Comparison of ENCODE assay signal across 1 cellular context in genomic region chr4:147481577-147482109, GRCh38.
TF ChIP-seq lines count a peak whose summit lies in the region.

No MANE protein-coding gene starts in this region.

TF ChIP-seq in HEK293, 187 proteins besides CTCF, POLR2A, EP300 and RAD21 (continued from another document):
- TF ChIP-seq, protein P1, sequence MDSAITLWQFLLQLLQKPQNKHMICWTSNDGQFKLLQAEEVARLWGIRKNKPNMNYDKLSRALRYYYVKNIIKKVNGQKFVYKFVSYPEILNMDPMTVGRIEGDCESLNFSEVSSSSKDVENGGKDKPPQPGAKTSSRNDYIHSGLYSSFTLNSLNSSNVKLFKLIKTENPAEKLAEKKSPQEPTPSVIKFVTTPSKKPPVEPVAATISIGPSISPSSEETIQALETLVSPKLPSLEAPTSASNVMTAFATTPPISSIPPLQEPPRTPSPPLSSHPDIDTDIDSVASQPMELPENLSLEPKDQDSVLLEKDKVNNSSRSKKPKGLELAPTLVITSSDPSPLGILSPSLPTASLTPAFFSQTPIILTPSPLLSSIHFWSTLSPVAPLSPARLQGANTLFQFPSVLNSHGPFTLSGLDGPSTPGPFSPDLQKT (IDR thresholded peaks at IDR 0.05; ENCODE audit: borderline replicate concordance, low read depth, low read length): no peak
- 0 out of 2 replicates have a peak, but pooled peaks have one; percentile 12 for TF ChIP-seq ZXDB (tag by site-specific recombination; IDR thresholded peaks at IDR 0.05)
- peak; percentile 15; the same call in 1 of the 2 replicates for TF ChIP-seq ZNF335 (tag by site-specific recombination; conservative IDR thresholded peaks at IDR 0.05)
- no peak for TF ChIP-seq ZNF248 (tag by site-specific recombination; IDR thresholded peaks at IDR 0.05)
- TF ChIP-seq ZNF24 (tag by site-specific recombination; IDR thresholded peaks at IDR 0.05): no peak
- TF ChIP-seq, protein P2, sequence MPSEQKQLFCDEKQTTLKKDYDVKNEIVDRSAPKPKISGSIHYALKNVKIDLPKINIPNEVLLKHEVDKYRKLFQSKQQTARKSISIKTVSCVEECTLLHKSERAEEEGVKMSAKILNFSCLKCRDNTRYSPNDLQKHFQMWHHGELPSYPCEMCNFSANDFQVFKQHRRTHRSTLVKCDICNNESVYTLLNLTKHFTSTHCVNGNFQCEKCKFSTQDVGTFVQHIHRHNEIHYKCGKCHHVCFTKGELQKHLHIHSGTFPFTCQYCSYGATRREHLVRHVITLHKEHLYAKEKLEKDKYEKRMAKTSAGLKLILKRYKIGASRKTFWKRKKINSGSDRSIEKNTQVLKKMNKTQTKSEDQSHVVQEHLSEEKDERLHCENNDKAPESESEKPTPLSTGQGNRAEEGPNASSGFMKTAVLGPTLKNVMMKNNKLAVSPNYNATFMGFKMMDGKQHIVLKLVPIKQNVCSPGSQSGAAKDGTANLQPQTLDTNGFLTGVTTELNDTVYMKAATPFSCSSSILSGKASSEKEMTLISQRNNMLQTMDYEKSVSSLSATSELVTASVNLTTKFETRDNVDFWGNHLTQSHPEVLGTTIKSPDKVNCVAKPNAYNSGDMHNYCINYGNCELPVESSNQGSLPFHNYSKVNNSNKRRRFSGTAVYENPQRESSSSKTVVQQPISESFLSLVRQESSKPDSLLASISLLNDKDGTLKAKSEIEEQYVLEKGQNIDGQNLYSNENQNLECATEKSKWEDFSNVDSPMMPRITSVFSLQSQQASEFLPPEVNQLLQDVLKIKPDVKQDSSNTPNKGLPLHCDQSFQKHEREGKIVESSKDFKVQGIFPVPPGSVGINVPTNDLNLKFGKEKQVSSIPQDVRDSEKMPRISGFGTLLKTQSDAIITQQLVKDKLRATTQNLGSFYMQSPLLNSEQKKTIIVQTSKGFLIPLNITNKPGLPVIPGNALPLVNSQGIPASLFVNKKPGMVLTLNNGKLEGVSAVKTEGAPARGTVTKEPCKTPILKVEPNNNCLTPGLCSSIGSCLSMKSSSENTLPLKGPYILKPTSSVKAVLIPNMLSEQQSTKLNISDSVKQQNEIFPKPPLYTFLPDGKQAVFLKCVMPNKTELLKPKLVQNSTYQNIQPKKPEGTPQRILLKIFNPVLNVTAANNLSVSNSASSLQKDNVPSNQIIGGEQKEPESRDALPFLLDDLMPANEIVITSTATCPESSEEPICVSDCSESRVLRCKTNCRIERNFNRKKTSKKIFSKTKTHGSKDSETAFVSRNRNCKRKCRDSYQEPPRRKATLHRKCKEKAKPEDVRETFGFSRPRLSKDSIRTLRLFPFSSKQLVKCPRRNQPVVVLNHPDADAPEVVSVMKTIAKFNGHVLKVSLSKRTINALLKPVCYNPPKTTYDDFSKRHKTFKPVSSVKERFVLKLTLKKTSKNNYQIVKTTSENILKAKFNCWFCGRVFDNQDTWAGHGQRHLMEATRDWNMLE (tag by site-specific recombination; conservative IDR thresholded peaks at IDR 0.05; ENCODE audit: low read depth): no peak
- TF ChIP-seq FEZF1 (tag by site-specific recombination; IDR thresholded peaks at IDR 0.05): peak; percentile 56
- TF ChIP-seq ZBTB10 (tag by site-specific recombination; IDR thresholded peaks at IDR 0.05): no peak
- peak; percentile 43; the same call in 1 of the 2 replicates for TF ChIP-seq GLIS1 (tag by site-specific recombination; IDR thresholded peaks at IDR 0.05)
- TF ChIP-seq ZNF121 (tag by site-specific recombination; IDR thresholded peaks at IDR 0.05): no peak
- TF ChIP-seq ZSCAN16 (tag by site-specific recombination; IDR thresholded peaks at IDR 0.05): no peak
- no peak for TF ChIP-seq ZNF544 (tag by site-specific recombination; IDR thresholded peaks at IDR 0.05)
